In the genomic region with DNA sequence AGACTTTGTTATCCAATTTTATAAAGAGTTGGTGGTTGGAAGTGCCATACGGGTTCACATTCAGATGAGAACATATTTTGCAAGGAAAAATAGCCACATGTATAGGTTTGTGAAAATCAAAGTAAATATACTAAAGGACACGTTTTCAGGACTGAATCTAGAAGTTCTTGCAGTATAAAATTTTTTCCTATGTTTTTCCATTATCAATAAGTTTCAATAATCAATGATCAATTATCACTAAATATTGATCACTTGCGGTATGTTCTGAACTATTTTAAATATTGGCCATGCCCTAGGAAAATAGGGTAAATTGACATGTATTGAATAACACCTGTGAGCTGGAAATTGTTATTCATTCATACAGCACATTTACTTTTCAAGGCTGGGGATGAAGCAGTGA, we compare ENCODE assay signal across 7 cellular contexts.
"Had no signal": no experiment of that assay in that cellular context is flagged by ENCODE, and none has a peak within 500 bp of the region (broad histone marks: within the 10 kb centered on the region; RNA-seq: fewer than 3 reads in every experiment).

No MANE protein-coding gene starts in this region.

- DNase-seq: GDM1, GF-D8 had no signal

- FAIRE-seq: G401.6, GM12891, GM12892, GM18507, GM19239 had no signal
